ENCODE assay signal across 2 cellular contexts in the genomic region with DNA sequence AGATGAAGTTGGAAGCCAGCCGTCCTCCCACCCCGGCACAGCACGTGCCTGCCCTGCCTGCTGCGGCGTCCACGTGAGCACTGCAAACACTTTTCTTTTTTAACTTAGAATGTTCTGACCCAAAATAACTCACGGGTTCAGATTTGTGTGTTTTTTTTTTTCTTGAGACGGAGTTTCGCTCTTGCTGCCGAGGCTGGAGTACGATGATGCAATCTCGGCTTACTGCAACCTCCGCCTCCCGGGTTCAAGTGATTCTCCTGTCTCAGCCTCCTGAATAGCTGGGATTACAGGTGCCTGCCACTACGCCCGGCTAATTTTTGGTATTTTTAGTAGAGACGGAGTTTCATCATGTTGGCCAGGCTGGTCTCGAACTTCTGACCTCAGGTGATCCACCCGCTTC.
TF ChIP-seq lines count a peak whose summit lies in the region.
"Not testable (repeated sequence)": the region's sequence is repeated elsewhere in the genome, so short reads cannot be mapped to it uniquely, and the experiment has no call there.

No MANE protein-coding gene starts in this region.

TF ChIP-seq in K562, 482 proteins besides CTCF, POLR2A, EP300 and RAD21:
- TF ChIP-seq, protein P1, sequence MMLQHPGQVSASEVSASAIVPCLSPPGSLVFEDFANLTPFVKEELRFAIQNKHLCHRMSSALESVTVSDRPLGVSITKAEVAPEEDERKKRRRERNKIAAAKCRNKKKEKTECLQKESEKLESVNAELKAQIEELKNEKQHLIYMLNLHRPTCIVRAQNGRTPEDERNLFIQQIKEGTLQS (IDR thresholded peaks at IDR 0.05), result peak; percentile 64
- TF ChIP-seq, protein P1 (CRISPR knock-in tag; conservative IDR thresholded peaks at IDR 0.05), result not testable (repeated sequence)
- peak; percentile 47 for TF ChIP-seq RBFOX2 (IDR thresholded peaks at IDR 0.05; ENCODE audit: low read depth, low read length)
- peak; percentile 26; the same call in 1 of the 2 replicates for TF ChIP-seq CEBPG (CRISPR knock-in tag; IDR thresholded peaks at IDR 0.05)
- TF ChIP-seq CEBPG (tag; conservative IDR thresholded peaks at IDR 0.05 in 1 of 2, IDR thresholded peaks at IDR 0.05 in 1 of 2), result peak in 1 of 2 experiments; percentile 14; a peak in 1 of 4 replicates
- TF ChIP-seq CEBPB (tag; IDR thresholded peaks at IDR 0.05), result peak; percentile 37; the same call in 1 of the 2 replicates

TF ChIP-seq in HepG2, 621 proteins besides CTCF, POLR2A, EP300 and RAD21:
- TF ChIP-seq ATF7 (IDR thresholded peaks at IDR 0.05), result peak; percentile 46; the same call in 1 of the 2 replicates
- not testable (repeated sequence) for TF ChIP-seq ATF7 (CRISPR knock-in tag; IDR thresholded peaks at IDR 0.05)
TF ChIP-seq in HepG2: peak in this region for 1; not testable (repeated sequence) for 620.
